Comparison of ENCODE assay signal across 8 cellular contexts in the genomic region with DNA sequence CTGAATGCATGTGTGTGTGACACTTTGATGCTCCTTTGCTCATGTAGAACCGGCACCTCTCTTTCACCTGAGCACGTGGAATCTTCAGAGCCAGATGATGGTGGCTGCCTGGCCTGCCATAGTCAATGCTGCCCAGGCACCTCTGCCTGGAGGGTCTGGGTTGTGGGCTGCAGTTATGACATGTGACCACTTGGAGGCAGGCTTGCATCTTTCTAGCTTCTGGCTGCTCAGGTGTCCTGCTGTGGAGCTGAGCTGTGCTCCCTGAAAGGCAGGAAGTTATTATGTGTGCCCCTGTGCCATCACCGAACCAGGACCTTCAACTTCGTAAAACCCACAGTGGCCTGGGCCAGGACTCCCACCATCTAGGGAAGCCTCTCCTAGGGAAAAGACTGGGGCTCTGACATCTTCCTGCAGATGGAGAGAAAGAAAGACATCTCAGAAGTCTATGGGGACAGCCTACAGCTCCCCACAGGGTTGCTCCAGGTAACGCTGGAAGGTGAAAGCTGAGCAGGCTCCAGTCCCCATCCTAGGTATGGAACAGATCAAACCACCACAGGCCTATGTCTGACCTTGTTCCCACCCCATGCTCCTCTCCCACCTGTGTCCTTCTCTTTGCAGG. TPM values are rescaled to one million over a fixed set of nuclear protein-coding genes. Genes with fewer than 3 reads are reported as not detected.
DNase-seq lines count a peak whose midpoint lies in the region; ATAC-seq and TF ChIP-seq lines count a peak whose summit lies in the region.

No MANE protein-coding gene starts in this region.

- DNase-seq in DMS114 treated with DMSO at 0.1 percent for 48 hours (lab: John Stamatoyannopoulos, UW; ENCODE audit: unreplicated experiment) (peak; percentile 26), HUDEP-2 (lab: John Stamatoyannopoulos, UW; ENCODE audit: unreplicated experiment in 76 of 76) (peak in 60 of 76 experiments; percentile 1 to 67 (median 38)), OCI-M1 (lab: John Stamatoyannopoulos, UW) (peak; percentile 75), activated T-cell treated with anti-CD3 and anti-CD28 coated beads for 24 hours (ENCODE audit: low read depth) (peak; percentile 70), esophagus squamous epithelium (lab: John Stamatoyannopoulos, UW) (no peak), nephron progenitor cell (peak; percentile 80), stromal cell of bone marrow (ENCODE audit: low read depth) (peak; percentile 43)

- H3K27ac Mint-ChIP-seq in nephron progenitor cell, result no peak overlapping the region

- no peak for TF ChIP-seq POLR2A in esophagus squamous epithelium (IDR thresholded peaks at IDR 0.05)

- peaks cover 58% of the 10 kb centered on the region for H3K4me1 Mint-ChIP-seq in nephron progenitor cell

- peaks cover 0 to 27% (median 4%) of the 10 kb centered on the region in 3 donors for H3K36me3 ChIP-seq in esophagus squamous epithelium

- WGBS in esophagus squamous epithelium, 2 donors, result 7 to 40% methylated on average over 3 to 5 of the region's 5 CpGs

- TF ChIP-seq CTCF in esophagus squamous epithelium (IDR thresholded peaks at IDR 0.05) (peak; percentile 58 to 92 (median 85)), nephron progenitor cell (IDR thresholded peaks at IDR 0.05) (peak; percentile 83)

- intact Hi-C loops in esophagus squamous epithelium (cut with DNase I), result no loop called here

- peaks cover 5% of the 10 kb centered on the region for H3K36me3 Mint-ChIP-seq in nephron progenitor cell (ENCODE audit: low read depth)

- peaks cover 11 to 63% (median 14%) of the 10 kb centered on the region in 3 donors for H3K4me1 ChIP-seq in esophagus squamous epithelium

- no peak overlapping the region for H3K4me3 ChIP-seq in esophagus squamous epithelium

- H3K9me3 ChIP-seq in esophagus squamous epithelium, result no peaks in the 10 kb centered on the region

- no peaks in the 10 kb centered on the region for H3K27me3 ChIP-seq in esophagus squamous epithelium

- H3K27ac ChIP-seq in esophagus squamous epithelium, result peak overlapping the region; percentile 16 to 71 (median 28)

- peaks cover 25% of the 10 kb centered on the region for H3K27me3 Mint-ChIP-seq in nephron progenitor cell (ENCODE audit: low read depth, poor library complexity)

- no peak overlapping the region for H3K4me3 Mint-ChIP-seq in nephron progenitor cell

- ATAC-seq in GM21447 (IDR thresholded peaks at IDR 0.05; ENCODE audit: unreplicated experiment), result peak; percentile 76

- H3K9me3 Mint-ChIP-seq in nephron progenitor cell, result no peaks in the 10 kb centered on the region

RNA-seq across cellular contexts. Expression of gene PSD4, which starts 30.2 kb away (rescaled TPM):
- 10 to 100 TPM; 25.1 to 62.5 (median 50.2) TPM for total RNA-seq in esophagus squamous epithelium
